ENCODE assay signal across 1 cellular context in the genomic region with DNA sequence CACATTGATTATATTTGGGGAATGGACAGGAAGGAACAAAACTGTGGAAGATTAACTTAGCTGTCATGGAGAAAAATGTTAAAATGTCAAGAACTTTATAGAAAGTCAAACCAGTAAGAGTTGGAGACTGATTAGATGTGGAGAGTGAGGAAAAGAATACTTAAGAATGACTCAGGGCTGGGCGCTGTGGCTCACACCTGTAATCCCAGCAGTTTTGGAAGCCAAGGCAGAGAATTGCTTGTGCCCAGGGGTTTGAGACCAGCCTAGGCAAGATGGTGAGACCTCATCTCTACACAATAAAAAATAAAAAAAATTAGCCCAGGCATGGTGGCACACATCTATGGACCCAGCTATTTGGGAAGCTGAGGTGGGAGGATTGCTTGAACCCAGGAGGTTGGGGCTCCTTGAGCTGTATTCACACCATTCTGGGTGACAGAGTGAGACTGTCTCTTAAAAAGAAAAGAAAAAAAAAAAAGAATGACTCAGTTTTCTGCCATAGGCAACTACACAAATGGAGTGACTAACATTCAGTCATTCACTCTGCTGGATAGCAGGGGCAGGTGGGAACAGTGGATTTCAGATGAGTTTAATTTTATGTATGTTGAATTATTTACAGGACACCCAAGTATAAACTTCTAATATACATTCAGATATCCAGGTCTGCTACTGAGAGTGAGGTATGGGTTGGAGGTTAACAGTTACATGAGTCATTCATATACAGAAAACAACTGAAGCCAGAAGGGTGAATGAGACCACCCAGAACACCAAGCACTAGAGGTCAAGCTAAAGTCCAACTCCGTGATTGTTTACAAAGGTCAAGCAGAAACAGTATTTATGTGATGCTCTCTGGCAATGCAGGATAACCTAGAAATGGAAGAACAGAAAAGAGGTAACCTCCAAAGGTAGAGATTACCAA.
TF ChIP-seq lines count a peak whose summit lies in the region.

No MANE protein-coding gene starts in this region.

TF ChIP-seq in HepG2, 621 proteins besides CTCF, POLR2A, EP300 and RAD21 (continues in another document):
- TF ChIP-seq FOXP1 (IDR thresholded peaks at IDR 0.05), result no peak
- 0 out of 2 replicates have a peak, but pooled peaks have one; percentile 33 for TF ChIP-seq FOXP1 (CRISPR knock-in tag; IDR thresholded peaks at IDR 0.05)
- 0 out of 2 replicates have a peak, but pooled peaks have one; percentile 40 for TF ChIP-seq ZBTB7B (CRISPR knock-in tag; IDR thresholded peaks at IDR 0.05)
- TF ChIP-seq, protein P1, sequence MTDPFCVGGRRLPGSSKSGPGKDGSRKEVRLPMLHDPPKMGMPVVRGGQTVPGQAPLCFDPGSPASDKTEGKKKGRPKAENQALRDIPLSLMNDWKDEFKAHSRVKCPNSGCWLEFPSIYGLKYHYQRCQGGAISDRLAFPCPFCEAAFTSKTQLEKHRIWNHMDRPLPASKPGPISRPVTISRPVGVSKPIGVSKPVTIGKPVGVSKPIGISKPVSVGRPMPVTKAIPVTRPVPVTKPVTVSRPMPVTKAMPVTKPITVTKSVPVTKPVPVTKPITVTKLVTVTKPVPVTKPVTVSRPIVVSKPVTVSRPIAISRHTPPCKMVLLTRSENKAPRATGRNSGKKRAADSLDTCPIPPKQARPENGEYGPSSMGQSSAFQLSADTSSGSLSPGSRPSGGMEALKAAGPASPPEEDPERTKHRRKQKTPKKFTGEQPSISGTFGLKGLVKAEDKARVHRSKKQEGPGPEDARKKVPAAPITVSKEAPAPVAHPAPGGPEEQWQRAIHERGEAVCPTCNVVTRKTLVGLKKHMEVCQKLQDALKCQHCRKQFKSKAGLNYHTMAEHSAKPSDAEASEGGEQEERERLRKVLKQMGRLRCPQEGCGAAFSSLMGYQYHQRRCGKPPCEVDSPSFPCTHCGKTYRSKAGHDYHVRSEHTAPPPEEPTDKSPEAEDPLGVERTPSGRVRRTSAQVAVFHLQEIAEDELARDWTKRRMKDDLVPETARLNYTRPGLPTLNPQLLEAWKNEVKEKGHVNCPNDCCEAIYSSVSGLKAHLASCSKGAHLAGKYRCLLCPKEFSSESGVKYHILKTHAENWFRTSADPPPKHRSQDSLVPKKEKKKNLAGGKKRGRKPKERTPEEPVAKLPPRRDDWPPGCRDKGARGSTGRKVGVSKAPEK (CRISPR knock-in tag; IDR thresholded peaks at IDR 0.05; ENCODE audit: borderline replicate concordance), result no peak
- TF ChIP-seq ZNF207 (IDR thresholded peaks at IDR 0.05; ENCODE audit: borderline replicate concordance), result no peak
- peak; percentile 57; the same call in 1 of the 2 replicates for TF ChIP-seq RARA (CRISPR knock-in tag; IDR thresholded peaks at IDR 0.05)
- TF ChIP-seq SETDB1 (CRISPR knock-in tag; IDR thresholded peaks at IDR 0.05; ENCODE audit: borderline replicate concordance), result no peak
- 0 out of 2 replicates have a peak, but pooled peaks have one; percentile 27 for TF ChIP-seq HDAC1 (CRISPR knock-in tag; IDR thresholded peaks at IDR 0.05)
- TF ChIP-seq, protein P2, sequence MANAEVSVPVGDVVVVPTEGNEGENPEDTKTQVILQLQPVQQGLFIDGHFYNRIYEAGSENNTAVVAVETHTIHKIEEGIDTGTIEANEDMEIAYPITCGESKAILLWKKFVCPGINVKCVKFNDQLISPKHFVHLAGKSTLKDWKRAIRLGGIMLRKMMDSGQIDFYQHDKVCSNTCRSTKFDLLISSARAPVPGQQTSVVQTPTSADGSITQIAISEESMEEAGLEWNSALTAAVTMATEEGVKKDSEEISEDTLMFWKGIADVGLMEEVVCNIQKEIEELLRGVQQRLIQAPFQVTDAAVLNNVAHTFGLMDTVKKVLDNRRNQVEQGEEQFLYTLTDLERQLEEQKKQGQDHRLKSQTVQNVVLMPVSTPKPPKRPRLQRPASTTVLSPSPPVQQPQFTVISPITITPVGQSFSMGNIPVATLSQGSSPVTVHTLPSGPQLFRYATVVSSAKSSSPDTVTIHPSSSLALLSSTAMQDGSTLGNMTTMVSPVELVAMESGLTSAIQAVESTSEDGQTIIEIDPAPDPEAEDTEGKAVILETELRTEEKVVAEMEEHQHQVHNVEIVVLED (CRISPR knock-in tag; IDR thresholded peaks at IDR 0.05; ENCODE audit: borderline replicate concordance), result no peak
- no peak for TF ChIP-seq MBD4 (IDR thresholded peaks at IDR 0.05; ENCODE audit: borderline replicate concordance, low read length)
- TF ChIP-seq, protein P3, sequence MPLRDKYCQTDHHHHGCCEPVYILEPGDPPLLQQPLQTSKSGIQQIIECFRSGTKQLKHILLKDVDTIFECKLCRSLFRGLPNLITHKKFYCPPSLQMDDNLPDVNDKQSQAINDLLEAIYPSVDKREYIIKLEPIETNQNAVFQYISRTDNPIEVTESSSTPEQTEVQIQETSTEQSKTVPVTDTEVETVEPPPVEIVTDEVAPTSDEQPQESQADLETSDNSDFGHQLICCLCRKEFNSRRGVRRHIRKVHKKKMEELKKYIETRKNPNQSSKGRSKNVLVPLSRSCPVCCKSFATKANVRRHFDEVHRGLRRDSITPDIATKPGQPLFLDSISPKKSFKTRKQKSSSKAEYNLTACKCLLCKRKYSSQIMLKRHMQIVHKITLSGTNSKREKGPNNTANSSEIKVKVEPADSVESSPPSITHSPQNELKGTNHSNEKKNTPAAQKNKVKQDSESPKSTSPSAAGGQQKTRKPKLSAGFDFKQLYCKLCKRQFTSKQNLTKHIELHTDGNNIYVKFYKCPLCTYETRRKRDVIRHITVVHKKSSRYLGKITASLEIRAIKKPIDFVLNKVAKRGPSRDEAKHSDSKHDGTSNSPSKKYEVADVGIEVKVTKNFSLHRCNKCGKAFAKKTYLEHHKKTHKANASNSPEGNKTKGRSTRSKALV (CRISPR knock-in tag; IDR thresholded peaks at IDR 0.05), result no peak
- TF ChIP-seq KLF11 (CRISPR knock-in tag; IDR thresholded peaks at IDR 0.05), result no peak
- TF ChIP-seq IKZF1 (IDR thresholded peaks at IDR 0.05), result no peak
- TF ChIP-seq, protein P4, sequence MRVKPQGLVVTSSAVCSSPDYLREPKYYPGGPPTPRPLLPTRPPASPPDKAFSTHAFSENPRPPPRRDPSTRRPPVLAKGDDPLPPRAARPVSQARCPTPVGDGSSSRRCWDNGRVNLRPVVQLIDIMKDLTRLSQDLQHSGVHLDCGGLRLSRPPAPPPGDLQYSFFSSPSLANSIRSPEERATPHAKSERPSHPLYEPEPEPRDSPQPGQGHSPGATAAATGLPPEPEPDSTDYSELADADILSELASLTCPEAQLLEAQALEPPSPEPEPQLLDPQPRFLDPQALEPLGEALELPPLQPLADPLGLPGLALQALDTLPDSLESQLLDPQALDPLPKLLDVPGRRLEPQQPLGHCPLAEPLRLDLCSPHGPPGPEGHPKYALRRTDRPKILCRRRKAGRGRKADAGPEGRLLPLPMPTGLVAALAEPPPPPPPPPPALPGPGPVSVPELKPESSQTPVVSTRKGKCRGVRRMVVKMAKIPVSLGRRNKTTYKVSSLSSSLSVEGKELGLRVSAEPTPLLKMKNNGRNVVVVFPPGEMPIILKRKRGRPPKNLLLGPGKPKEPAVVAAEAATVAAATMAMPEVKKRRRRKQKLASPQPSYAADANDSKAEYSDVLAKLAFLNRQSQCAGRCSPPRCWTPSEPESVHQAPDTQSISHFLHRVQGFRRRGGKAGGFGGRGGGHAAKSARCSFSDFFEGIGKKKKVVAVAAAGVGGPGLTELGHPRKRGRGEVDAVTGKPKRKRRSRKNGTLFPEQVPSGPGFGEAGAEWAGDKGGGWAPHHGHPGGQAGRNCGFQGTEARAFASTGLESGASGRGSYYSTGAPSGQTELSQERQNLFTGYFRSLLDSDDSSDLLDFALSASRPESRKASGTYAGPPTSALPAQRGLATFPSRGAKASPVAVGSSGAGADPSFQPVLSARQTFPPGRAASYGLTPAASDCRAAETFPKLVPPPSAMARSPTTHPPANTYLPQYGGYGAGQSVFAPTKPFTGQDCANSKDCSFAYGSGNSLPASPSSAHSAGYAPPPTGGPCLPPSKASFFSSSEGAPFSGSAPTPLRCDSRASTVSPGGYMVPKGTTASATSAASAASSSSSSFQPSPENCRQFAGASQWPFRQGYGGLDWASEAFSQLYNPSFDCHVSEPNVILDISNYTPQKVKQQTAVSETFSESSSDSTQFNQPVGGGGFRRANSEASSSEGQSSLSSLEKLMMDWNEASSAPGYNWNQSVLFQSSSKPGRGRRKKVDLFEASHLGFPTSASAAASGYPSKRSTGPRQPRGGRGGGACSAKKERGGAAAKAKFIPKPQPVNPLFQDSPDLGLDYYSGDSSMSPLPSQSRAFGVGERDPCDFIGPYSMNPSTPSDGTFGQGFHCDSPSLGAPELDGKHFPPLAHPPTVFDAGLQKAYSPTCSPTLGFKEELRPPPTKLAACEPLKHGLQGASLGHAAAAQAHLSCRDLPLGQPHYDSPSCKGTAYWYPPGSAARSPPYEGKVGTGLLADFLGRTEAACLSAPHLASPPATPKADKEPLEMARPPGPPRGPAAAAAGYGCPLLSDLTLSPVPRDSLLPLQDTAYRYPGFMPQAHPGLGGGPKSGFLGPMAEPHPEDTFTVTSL (CRISPR knock-in tag; IDR thresholded peaks at IDR 0.05; ENCODE audit: borderline replicate concordance), result peak; percentile 39; the same call in 1 of the 2 replicates
- TF ChIP-seq ZNF282 (IDR thresholded peaks at IDR 0.05; ENCODE audit: partially characterized antibody), result no peak
- no peak for TF ChIP-seq XRCC5 (optimal IDR thresholded peaks at IDR 0.05; ENCODE audit: low read length)
- TF ChIP-seq, protein P5, sequence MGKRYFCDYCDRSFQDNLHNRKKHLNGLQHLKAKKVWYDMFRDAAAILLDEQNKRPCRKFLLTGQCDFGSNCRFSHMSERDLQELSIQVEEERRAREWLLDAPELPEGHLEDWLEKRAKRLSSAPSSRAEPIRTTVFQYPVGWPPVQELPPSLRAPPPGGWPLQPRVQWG (CRISPR knock-in tag; IDR thresholded peaks at IDR 0.05; ENCODE audit: borderline replicate concordance, low read depth), result no peak
- TF ChIP-seq NR2F1 (CRISPR knock-in tag; IDR thresholded peaks at IDR 0.05), result peak in 1 of 2 experiments; percentile 18; a peak in 1 of 4 replicates
- no peak for TF ChIP-seq ZNF713 (CRISPR knock-in tag; IDR thresholded peaks at IDR 0.05)
- TF ChIP-seq HOXA7 (CRISPR knock-in tag; IDR thresholded peaks at IDR 0.05), result no peak
- TF ChIP-seq NR2F6 (IDR thresholded peaks at IDR 0.05), result peak; percentile 71
- no peak for TF ChIP-seq NR2F6 (CRISPR knock-in tag; IDR thresholded peaks at IDR 0.05)
- TF ChIP-seq, protein P6, sequence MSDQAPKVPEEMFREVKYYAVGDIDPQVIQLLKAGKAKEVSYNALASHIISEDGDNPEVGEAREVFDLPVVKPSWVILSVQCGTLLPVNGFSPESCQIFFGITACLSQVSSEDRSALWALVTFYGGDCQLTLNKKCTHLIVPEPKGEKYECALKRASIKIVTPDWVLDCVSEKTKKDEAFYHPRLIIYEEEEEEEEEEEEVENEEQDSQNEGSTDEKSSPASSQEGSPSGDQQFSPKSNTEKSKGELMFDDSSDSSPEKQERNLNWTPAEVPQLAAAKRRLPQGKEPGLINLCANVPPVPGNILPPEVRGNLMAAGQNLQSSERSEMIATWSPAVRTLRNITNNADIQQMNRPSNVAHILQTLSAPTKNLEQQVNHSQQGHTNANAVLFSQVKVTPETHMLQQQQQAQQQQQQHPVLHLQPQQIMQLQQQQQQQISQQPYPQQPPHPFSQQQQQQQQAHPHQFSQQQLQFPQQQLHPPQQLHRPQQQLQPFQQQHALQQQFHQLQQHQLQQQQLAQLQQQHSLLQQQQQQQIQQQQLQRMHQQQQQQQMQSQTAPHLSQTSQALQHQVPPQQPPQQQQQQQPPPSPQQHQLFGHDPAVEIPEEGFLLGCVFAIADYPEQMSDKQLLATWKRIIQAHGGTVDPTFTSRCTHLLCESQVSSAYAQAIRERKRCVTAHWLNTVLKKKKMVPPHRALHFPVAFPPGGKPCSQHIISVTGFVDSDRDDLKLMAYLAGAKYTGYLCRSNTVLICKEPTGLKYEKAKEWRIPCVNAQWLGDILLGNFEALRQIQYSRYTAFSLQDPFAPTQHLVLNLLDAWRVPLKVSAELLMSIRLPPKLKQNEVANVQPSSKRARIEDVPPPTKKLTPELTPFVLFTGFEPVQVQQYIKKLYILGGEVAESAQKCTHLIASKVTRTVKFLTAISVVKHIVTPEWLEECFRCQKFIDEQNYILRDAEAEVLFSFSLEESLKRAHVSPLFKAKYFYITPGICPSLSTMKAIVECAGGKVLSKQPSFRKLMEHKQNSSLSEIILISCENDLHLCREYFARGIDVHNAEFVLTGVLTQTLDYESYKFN (CRISPR knock-in tag; conservative IDR thresholded peaks at IDR 0.05), result peak; percentile 37
- TF ChIP-seq ZNF510 (CRISPR knock-in tag; IDR thresholded peaks at IDR 0.05; ENCODE audit: low read depth), result no peak
- TF ChIP-seq, protein P7, sequence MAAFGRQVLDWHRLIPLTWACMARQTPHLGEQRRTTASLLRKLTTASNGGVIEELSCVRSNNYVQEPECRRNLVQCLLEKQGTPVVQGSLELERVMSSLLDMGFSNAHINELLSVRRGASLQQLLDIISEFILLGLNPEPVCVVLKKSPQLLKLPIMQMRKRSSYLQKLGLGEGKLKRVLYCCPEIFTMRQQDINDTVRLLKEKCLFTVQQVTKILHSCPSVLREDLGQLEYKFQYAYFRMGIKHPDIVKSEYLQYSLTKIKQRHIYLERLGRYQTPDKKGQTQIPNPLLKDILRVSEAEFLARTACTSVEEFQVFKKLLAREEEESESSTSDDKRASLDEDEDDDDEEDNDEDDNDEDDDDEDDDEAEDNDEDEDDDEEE (CRISPR knock-in tag; IDR thresholded peaks at IDR 0.05), result no peak
- no peak for TF ChIP-seq POLR2G (IDR thresholded peaks at IDR 0.05; ENCODE audit: low read depth, low read length)
- TF ChIP-seq RXRB (CRISPR knock-in tag; IDR thresholded peaks at IDR 0.05; ENCODE audit: borderline replicate concordance), result peak; percentile 49; the same call in 1 of the 2 replicates
- TF ChIP-seq NFKB2 (CRISPR knock-in tag; IDR thresholded peaks at IDR 0.05; ENCODE audit: borderline replicate concordance), result no peak
- TF ChIP-seq PCBP2 (optimal IDR thresholded peaks at IDR 0.05; ENCODE audit: low read depth, low read length, poor library complexity, severe bottlenecking), result no peak
- TF ChIP-seq ZNF329 (CRISPR knock-in tag; IDR thresholded peaks at IDR 0.05; ENCODE audit: low read depth), result no peak
- TF ChIP-seq, protein P8, sequence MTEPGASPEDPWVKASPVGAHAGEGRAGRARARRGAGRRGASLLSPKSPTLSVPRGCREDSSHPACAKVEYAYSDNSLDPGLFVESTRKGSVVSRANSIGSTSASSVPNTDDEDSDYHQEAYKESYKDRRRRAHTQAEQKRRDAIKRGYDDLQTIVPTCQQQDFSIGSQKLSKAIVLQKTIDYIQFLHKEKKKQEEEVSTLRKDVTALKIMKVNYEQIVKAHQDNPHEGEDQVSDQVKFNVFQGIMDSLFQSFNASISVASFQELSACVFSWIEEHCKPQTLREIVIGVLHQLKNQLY (CRISPR knock-in tag; IDR thresholded peaks at IDR 0.05), result no peak
- TF ChIP-seq TAF1 (CRISPR knock-in tag; IDR thresholded peaks at IDR 0.05), result no peak
- TF ChIP-seq RAD51 (IDR thresholded peaks at IDR 0.05; ENCODE audit: borderline replicate concordance), result no peak
- TF ChIP-seq, protein P9, sequence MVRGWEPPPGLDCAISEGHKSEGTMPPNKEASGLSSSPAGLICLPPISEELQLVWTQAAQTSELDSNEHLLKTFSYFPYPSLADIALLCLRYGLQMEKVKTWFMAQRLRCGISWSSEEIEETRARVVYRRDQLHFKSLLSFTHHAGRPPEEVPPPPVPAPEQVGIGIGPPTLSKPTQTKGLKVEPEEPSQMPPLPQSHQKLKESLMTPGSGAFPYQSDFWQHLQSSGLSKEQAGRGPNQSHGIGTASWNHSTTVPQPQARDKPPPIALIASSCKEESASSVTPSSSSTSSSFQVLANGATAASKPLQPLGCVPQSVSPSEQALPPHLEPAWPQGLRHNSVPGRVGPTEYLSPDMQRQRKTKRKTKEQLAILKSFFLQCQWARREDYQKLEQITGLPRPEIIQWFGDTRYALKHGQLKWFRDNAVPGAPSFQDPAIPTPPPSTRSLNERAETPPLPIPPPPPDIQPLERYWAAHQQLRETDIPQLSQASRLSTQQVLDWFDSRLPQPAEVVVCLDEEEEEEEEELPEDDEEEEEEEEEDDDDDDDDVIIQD (CRISPR knock-in tag; IDR thresholded peaks at IDR 0.05; ENCODE audit: low read depth), result peak; percentile 58; the same call in 1 of the 2 replicates
- TF ChIP-seq PAX8 (CRISPR knock-in tag; IDR thresholded peaks at IDR 0.05; ENCODE audit: borderline replicate concordance), result no peak
- TF ChIP-seq ZNF670 (CRISPR knock-in tag; IDR thresholded peaks at IDR 0.05; ENCODE audit: borderline replicate concordance), result no peak
